In the genomic region with DNA sequence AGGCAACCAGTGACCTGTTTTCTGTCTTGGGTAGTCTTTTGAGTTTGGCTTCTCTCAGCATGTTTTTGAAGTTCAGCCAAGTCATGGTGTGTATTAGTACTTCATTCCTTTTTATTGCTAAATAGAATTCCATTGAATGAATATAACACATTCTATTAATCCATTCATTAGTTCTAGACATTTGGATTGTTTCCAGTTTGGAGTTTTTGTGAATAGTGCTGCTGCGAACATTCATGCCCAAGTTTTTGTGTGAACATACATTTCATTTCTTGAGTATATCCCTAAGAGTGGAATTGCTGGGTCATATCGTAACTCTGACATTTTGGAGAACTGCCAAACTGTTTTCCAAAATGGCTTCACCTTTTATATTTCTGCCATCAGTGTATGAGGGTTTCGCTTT, we compare ENCODE assay signal across 16 cellular contexts. TPM values are rescaled to one million over a fixed set of nuclear protein-coding genes. Genes with fewer than 3 reads are reported as not detected.
DNase-seq lines count a peak whose midpoint lies in the region; ATAC-seq and TF ChIP-seq lines count a peak whose summit lies in the region.
"Had no signal": no experiment of that assay in that cellular context is flagged by ENCODE, and none has a peak within 500 bp of the region (broad histone marks: within the 10 kb centered on the region; RNA-seq: fewer than 3 reads in every experiment).

No MANE protein-coding gene starts in this region.

- dilution Hi-C loops in mammary epithelial cell (cut with HindIII; ENCODE audit: low sequenced_read_pairs) = no loop called here

- no peak overlapping the region for H2AFZ ChIP-seq in mammary epithelial cell (ENCODE audit: low read depth, low read length)

- no peaks in the 10 kb centered on the region for H3K27me3 ChIP-seq in mammary epithelial cell (ENCODE audit: insufficient read depth, low read length)
- H3K27me3 ChIP-seq: ascending aorta, gastroesophageal sphincter had no signal

- CTCF ChIA-PET in mammary epithelial cell (lab: Charles Lee; ENCODE audit: low non-redundant PET) = no interaction called here

- H3K27ac ChIP-seq in mammary epithelial cell (ENCODE audit: insufficient read depth, low read depth, low read length) = no peak overlapping the region
- H3K27ac ChIP-seq: ascending aorta had no signal

- no TSS peak for BruUV-seq in mammary epithelial cell (replicated peaks; lab: Mats Ljungman, UMichigan)

- peaks cover 7% of the 10 kb centered on the region for H3K4me1 ChIP-seq in mammary epithelial cell (ENCODE audit: insufficient read depth, low read length)

- no peak for TF ChIP-seq EP300 in Ishikawa (IDR thresholded peaks at IDR 0.05; ENCODE audit: borderline replicate concordance)

- no peak for TF ChIP-seq CTCF in mammary epithelial cell (conservative IDR thresholded peaks at IDR 0.05 in 1 of 2, IDR thresholded peaks at IDR 0.05 in 1 of 2; ENCODE audit: extremely low read depth in 1 of 2, insufficient read depth in 1 of 2, low read depth in 1 of 2, low read length in 2 of 2)

- H3K9me3 Mint-ChIP-seq in T-helper 1 cell treated with Interleukin-12 subunit alpha and Interleukin-12 subunit beta and Interleukin-4 antibody, amounts not matched to agents 30 μg/mL and 1 μg/mL, for 36 hours = no peaks in the 10 kb centered on the region
- H3K9me3 Mint-ChIP-seq in natural killer cell treated with Interleukin-12 subunit alpha and Interleukin-12 subunit beta and Interleukin-15 and Interleukin-18, amount 100 ng/mL, for 72 hours = no peaks in the 10 kb centered on the region

- no peak overlapping the region for H3K4me3 ChIP-seq in mammary epithelial cell (replicated peaks in 1 of 3; ENCODE audit: insufficient read depth in 1 of 3, low read depth in 2 of 3, low read length in 3 of 3)
- H3K4me3 ChIP-seq: ascending aorta, gastroesophageal sphincter, skin epidermis had no signal

- no peak overlapping the region for H3K9ac ChIP-seq in mammary epithelial cell (ENCODE audit: insufficient read depth, low read length)

- WGBS in mammary epithelial cell (ENCODE audit: low coverage, missing lambda C conversion rate) = 50% methylated on average over 2 of the region's 3 CpGs

- in situ Hi-C loops in mammary epithelial cell (cut with MboI; ENCODE audit: low sequenced_read_pairs in 2 of 2) = no loop called here

- intact Hi-C loops in mammary epithelial cell (cut with micrococcal nuclease) = no loop called here

- no peaks in the 10 kb centered on the region for H3K9me3 ChIP-seq in mammary epithelial cell (replicated peaks; ENCODE audit: insufficient read depth, low read length)
- H3K9me3 ChIP-seq: ascending aorta, gastroesophageal sphincter had no signal

- peaks cover 60% of the 10 kb centered on the region for H3K79me2 ChIP-seq in mammary epithelial cell (ENCODE audit: insufficient read depth, low read length)

- H3K4me1 Mint-ChIP-seq in T-helper 1 cell treated with Interleukin-12 subunit alpha and Interleukin-12 subunit beta and Interleukin-4 antibody, amounts not matched to agents 30 μg/mL and 1 μg/mL, for 36 hours (ENCODE audit: low read depth) = peaks cover 32% of the 10 kb centered on the region
- peaks cover 27 to 38% of the 10 kb centered on the region in 2 donors for H3K4me1 Mint-ChIP-seq in natural killer cell treated with Interleukin-12 subunit alpha and Interleukin-12 subunit beta and Interleukin-15 and Interleukin-18, amount 100 ng/mL, for 72 hours (ENCODE audit: low read depth in 2 of 2)

- H3K27ac Mint-ChIP-seq in T-helper 1 cell treated with Interleukin-12 subunit alpha and Interleukin-12 subunit beta and Interleukin-4 antibody, amounts not matched to agents 30 μg/mL and 1 μg/mL, for 36 hours = peak overlapping the region; percentile 38
- peak overlapping the region in 1 of 2 donors; percentile 10 for H3K27ac Mint-ChIP-seq in natural killer cell treated with Interleukin-12 subunit alpha and Interleukin-12 subunit beta and Interleukin-15 and Interleukin-18, amount 100 ng/mL, for 72 hours
- H3K27ac Mint-ChIP-seq: activated CD4-positive, alpha-beta T cell treated with anti-CD3 and anti-CD28 coated beads, Interleukin-2, amount 10 ng/mL, durations not matched to agents 7 days and 5 days had no signal

- no peak for DNase-seq in T-helper 1 cell
- no peak for DNase-seq in mammary epithelial cell
- DNase-seq in natural killer cell treated with Interleukin-12 subunit alpha and Interleukin-12 subunit beta and Interleukin-15 and Interleukin-18, amount 100 ng/mL, for 72 hours (ENCODE audit: low spot score) = no peak
- no peak for DNase-seq in occipital lobe (lab: John Stamatoyannopoulos, UW)
- no peak for DNase-seq in ureter (ENCODE audit: low spot score)
- DNase-seq: activated CD4-positive, alpha-beta T cell treated with anti-CD3 and anti-CD28 coated beads, Interleukin-2, amount 10 ng/mL, durations not matched to agents 7 days and 5 days; mesenchymal stem cell; NCI-H2029; NCI-H526 treated with DMSO at 0.1 percent for 48 hours; stimulated activated naive CD8-positive, alpha-beta T cell treated with anti-CD3 and anti-CD28 coated beads, Interleukin-15, Interleukin-2, amounts not matched to agents 100 U/mL and 50 U/mL, for 24 hours had no signal

- H3K27me3 Mint-ChIP-seq in T-helper 1 cell treated with Interleukin-12 subunit alpha and Interleukin-12 subunit beta and Interleukin-4 antibody, amounts not matched to agents 30 μg/mL and 1 μg/mL, for 36 hours (ENCODE audit: low read depth) = no peaks in the 10 kb centered on the region
- H3K27me3 Mint-ChIP-seq in natural killer cell treated with Interleukin-12 subunit alpha and Interleukin-12 subunit beta and Interleukin-15 and Interleukin-18, amount 100 ng/mL, for 72 hours = no peaks in the 10 kb centered on the region
- H3K27me3 Mint-ChIP-seq: activated CD4-positive, alpha-beta T cell treated with anti-CD3 and anti-CD28 coated beads, Interleukin-2, amount 10 ng/mL, durations not matched to agents 7 days and 5 days had no signal

- no peaks in the 10 kb centered on the region for H4K20me1 ChIP-seq in mammary epithelial cell (ENCODE audit: insufficient read depth, low read length)

- H3K4me2 ChIP-seq in mammary epithelial cell (ENCODE audit: insufficient read depth, low read depth, low read length) = peak overlapping the region; percentile 9

- peaks cover 11% of the 10 kb centered on the region for H3K36me3 Mint-ChIP-seq in T-helper 1 cell treated with Interleukin-12 subunit alpha and Interleukin-12 subunit beta and Interleukin-4 antibody, amounts not matched to agents 30 μg/mL and 1 μg/mL, for 36 hours (ENCODE audit: low read depth)
- H3K36me3 Mint-ChIP-seq in natural killer cell treated with Interleukin-12 subunit alpha and Interleukin-12 subunit beta and Interleukin-15 and Interleukin-18, amount 100 ng/mL, for 72 hours = peaks cover 5% of the 10 kb centered on the region

- peaks cover 1% of the 10 kb centered on the region for H3K36me3 ChIP-seq in mammary epithelial cell (ENCODE audit: insufficient read depth, low read length)

- H3K4me3 Mint-ChIP-seq in T-helper 1 cell treated with Interleukin-12 subunit alpha and Interleukin-12 subunit beta and Interleukin-4 antibody, amounts not matched to agents 30 μg/mL and 1 μg/mL, for 36 hours = no peak overlapping the region
- H3K4me3 Mint-ChIP-seq in natural killer cell treated with Interleukin-12 subunit alpha and Interleukin-12 subunit beta and Interleukin-15 and Interleukin-18, amount 100 ng/mL, for 72 hours = peak overlapping the region; percentile 59
- H3K4me3 Mint-ChIP-seq: activated CD4-positive, alpha-beta T cell treated with anti-CD3 and anti-CD28 coated beads, Interleukin-2, amount 10 ng/mL, durations not matched to agents 7 days and 5 days had no signal

- ATAC-seq in natural killer cell treated with Interleukin-12 subunit alpha and Interleukin-12 subunit beta and Interleukin-15 and Interleukin-18, amount 100 ng/mL, for 72 hours = no peak
- no peak for ATAC-seq in HG02610 (IDR thresholded peaks at IDR 0.05; ENCODE audit: unreplicated experiment)
- ATAC-seq: gastroesophageal sphincter; stimulated activated naive CD8-positive, alpha-beta T cell treated with anti-CD3 and anti-CD28 coated beads, Interleukin-15, Interleukin-2, amounts not matched to agents 100 U/mL and 50 U/mL, for 24 hours had no signal

- no peak for TF ChIP-seq RAD21 in Ishikawa (IDR thresholded peaks at IDR 0.05; ENCODE audit: low read depth)

TF ChIP-seq in Ishikawa, 13 proteins besides CTCF, POLR2A, EP300 and RAD21:
- TF ChIP-seq NFIC (IDR thresholded peaks at IDR 0.05) (peak; percentile 79), YY1 (IDR thresholded peaks at IDR 0.05; ENCODE audit: low read depth) (no peak), FOXM1 (IDR thresholded peaks at IDR 0.05; ENCODE audit: borderline replicate concordance, low read depth) (no peak), CEBPB (IDR thresholded peaks at IDR 0.05) (peak; percentile 58; the same call in 1 of the 2 replicates), EGR1 (IDR thresholded peaks at IDR 0.05) (no peak)

RNA-seq across cellular contexts. Expression of a gene that starts 2.6 kb away (rescaled TPM):
- total RNA-seq in mammary epithelial cell (10 to 100 TPM; 16.0 to 16.9 TPM), occipital lobe (34.5 TPM), ureter (26.2 TPM)
- 14.4 TPM for polyA plus RNA-seq in mammary epithelial cell
- polyA minus RNA-seq in mammary epithelial cell = 6.7 TPM
- total RNA-seq in natural killer cell treated with Interleukin-12 subunit alpha and Interleukin-12 subunit beta and Interleukin-15 and Interleukin-18, amount 100 ng/mL, for 72 hours = 10 to 100 TPM; 23.5 to 46.9 TPM

RNA-seq across cellular contexts. Expression of a gene that starts 18.6 kb away (rescaled TPM):
- total RNA-seq in mammary epithelial cell (10 to 100 TPM; 24.8 to 47.0 TPM), occipital lobe (66.6 TPM), ureter (52.5 TPM)
- polyA plus RNA-seq in mammary epithelial cell = 16.5 TPM
- 41.6 TPM for polyA minus RNA-seq in mammary epithelial cell
- 10 to 100 TPM; 41.3 to 74.9 TPM for total RNA-seq in natural killer cell treated with Interleukin-12 subunit alpha and Interleukin-12 subunit beta and Interleukin-15 and Interleukin-18, amount 100 ng/mL, for 72 hours
